In the genomic region with DNA sequence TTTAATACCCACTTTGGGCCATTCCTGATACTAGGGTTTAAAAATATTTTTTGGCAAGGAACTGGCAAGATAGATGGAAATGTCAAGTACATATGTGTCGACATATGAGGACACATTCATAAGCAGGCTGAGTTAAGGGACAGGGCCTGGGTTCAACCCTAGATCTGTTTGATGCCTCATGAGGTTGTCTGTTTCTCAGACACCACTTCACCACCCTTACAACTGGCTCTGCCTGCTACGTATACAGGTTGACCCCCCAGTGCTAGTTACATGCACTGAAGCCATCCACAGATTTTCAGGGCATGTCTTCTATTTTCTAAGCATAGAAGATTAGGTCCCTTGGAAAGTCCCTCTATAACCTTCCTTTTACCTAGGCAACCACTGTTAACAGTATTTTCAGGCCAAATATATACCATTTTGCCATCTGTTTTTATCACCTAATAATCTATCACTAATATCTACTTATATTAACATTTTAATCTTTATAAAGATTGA, we compare ENCODE assay signal across 23 cellular contexts.
"Had no signal": no experiment of that assay in that cellular context is flagged by ENCODE, and none has a peak within 500 bp of the region (broad histone marks: within the 10 kb centered on the region; RNA-seq: fewer than 3 reads in every experiment).

No MANE protein-coding gene starts in this region.

- H3K36me3 Mint-ChIP-seq: stimulated activated effector memory CD8-positive, alpha-beta T cell treated with anti-CD3 and anti-CD28 coated beads, Interleukin-12 subunit alpha, Interleukin-12 subunit beta, amount 100 ng/mL, for 72 hours had no signal

- H3K27ac ChIP-seq: gastroesophageal sphincter, neutrophil, pancreas, sigmoid colon, stomach had no signal

- H3K9me3 ChIP-seq: gastroesophageal sphincter, heart left ventricle, neutrophil, pancreas, sigmoid colon, stomach had no signal

- FAIRE-seq: pancreas had no signal

- H3K9me3 Mint-ChIP-seq: activated CD8-positive, alpha-beta T cell treated with anti-CD3 and anti-CD28 coated beads for 36 hours; activated naive CD4-positive, alpha-beta T cell treated with anti-CD3 and anti-CD28 coated beads, Interleukin-2, amount 10 ng/mL, durations not matched to agents 7 days and 5 days; activated naive CD8-positive, alpha-beta T cell treated with anti-CD3 and anti-CD28 coated beads, Interleukin-2, amount 50 U/mL, for 24 hours; activated T-cell treated with anti-CD3 and anti-CD28 coated beads, Interleukin-2, amount 50 U/mL, for 24 hours; dendritic cell treated with granulocyte-macrophage colony-stimulating factor and Interleukin-4, amounts not matched to agents 40 ng/mL and 50 ng/mL, for 4 days; naive thymus-derived CD8-positive, alpha-beta T cell; stimulated activated effector memory CD8-positive, alpha-beta T cell treated with anti-CD3 and anti-CD28 coated beads, Interleukin-12 subunit alpha, Interleukin-12 subunit beta, amount 100 ng/mL, for 72 hours; type B pancreatic cell had no signal

- H3K4me3 ChIP-seq: gastroesophageal sphincter, heart left ventricle, pancreas, sigmoid colon, stomach had no signal

- H3K27me3 ChIP-seq: gastroesophageal sphincter, heart left ventricle, neutrophil, pancreas, sigmoid colon, stomach had no signal

- H3K27ac Mint-ChIP-seq: activated naive CD4-positive, alpha-beta T cell treated with anti-CD3 and anti-CD28 coated beads, Interleukin-2, amount 10 ng/mL, durations not matched to agents 7 days and 5 days; activated T-cell treated with anti-CD3 and anti-CD28 coated beads, Interleukin-2, amount 50 U/mL, for 24 hours; dendritic cell treated with granulocyte-macrophage colony-stimulating factor and Interleukin-4, amounts not matched to agents 40 ng/mL and 50 ng/mL, for 4 days; type B pancreatic cell had no signal

- H3K27me3 Mint-ChIP-seq: activated CD8-positive, alpha-beta T cell treated with anti-CD3 and anti-CD28 coated beads for 36 hours; activated naive CD4-positive, alpha-beta T cell treated with anti-CD3 and anti-CD28 coated beads, Interleukin-2, amount 10 ng/mL, durations not matched to agents 7 days and 5 days; activated naive CD8-positive, alpha-beta T cell treated with anti-CD3 and anti-CD28 coated beads, Interleukin-2, amount 50 U/mL, for 24 hours; activated T-cell treated with anti-CD3 and anti-CD28 coated beads, Interleukin-2, amount 50 U/mL, for 24 hours; dendritic cell treated with granulocyte-macrophage colony-stimulating factor and Interleukin-4, amounts not matched to agents 40 ng/mL and 50 ng/mL, for 4 days; naive thymus-derived CD8-positive, alpha-beta T cell; type B pancreatic cell had no signal

- H3K4me3 Mint-ChIP-seq: activated CD8-positive, alpha-beta T cell treated with anti-CD3 and anti-CD28 coated beads for 36 hours; activated naive CD4-positive, alpha-beta T cell treated with anti-CD3 and anti-CD28 coated beads, Interleukin-2, amount 10 ng/mL, durations not matched to agents 7 days and 5 days; activated T-cell treated with anti-CD3 and anti-CD28 coated beads, Interleukin-2, amount 50 U/mL, for 24 hours; dendritic cell treated with granulocyte-macrophage colony-stimulating factor and Interleukin-4, amounts not matched to agents 40 ng/mL and 50 ng/mL, for 4 days; naive thymus-derived CD8-positive, alpha-beta T cell; type B pancreatic cell had no signal

- DNase-seq: activated CD4-positive, alpha-beta T cell treated with anti-CD3 and anti-CD28 coated beads for 48 hours; activated CD4-positive, CD25-positive, alpha-beta regulatory T cell; activated CD8-positive, alpha-beta T cell treated with anti-CD3 and anti-CD28 coated beads for 36 hours; activated effector memory CD4-positive, alpha-beta T cell treated with Interleukin-2 at 50 U/mL for 16 hours; activated naive CD4-positive, alpha-beta T cell treated with anti-CD3 and anti-CD28 coated beads, Interleukin-2, amount 10 ng/mL, durations not matched to agents 7 days and 5 days; activated naive CD8-positive, alpha-beta T cell treated with anti-CD3 and anti-CD28 coated beads, Interleukin-2, amount 50 U/mL, for 24 hours; activated T-cell treated with anti-CD3 and anti-CD28 coated beads, Interleukin-2, amount 50 U/mL, for 24 hours; anterior cingulate cortex; effector CD8-positive, alpha-beta T cell; heart left ventricle; mesendoderm; naive thymus-derived CD8-positive, alpha-beta T cell; pancreas; sigmoid colon; stimulated activated CD4-positive, alpha-beta T cell treated with anti-CD3 and anti-CD28 coated beads, Interleukin-4, amount 100 ng/mL, for 24 hours; stomach; T1000 had no signal

- ATAC-seq: activated CD8-positive, alpha-beta T cell treated with anti-CD3 and anti-CD28 coated beads for 36 hours; esophagus mucosa; gastroesophageal sphincter; naive thymus-derived CD8-positive, alpha-beta T cell; pancreas had no signal

- H3K4me1 ChIP-seq: pancreas, stomach had no signal
